Comparison of ENCODE assay signal across 10 cellular contexts in the genomic region with DNA sequence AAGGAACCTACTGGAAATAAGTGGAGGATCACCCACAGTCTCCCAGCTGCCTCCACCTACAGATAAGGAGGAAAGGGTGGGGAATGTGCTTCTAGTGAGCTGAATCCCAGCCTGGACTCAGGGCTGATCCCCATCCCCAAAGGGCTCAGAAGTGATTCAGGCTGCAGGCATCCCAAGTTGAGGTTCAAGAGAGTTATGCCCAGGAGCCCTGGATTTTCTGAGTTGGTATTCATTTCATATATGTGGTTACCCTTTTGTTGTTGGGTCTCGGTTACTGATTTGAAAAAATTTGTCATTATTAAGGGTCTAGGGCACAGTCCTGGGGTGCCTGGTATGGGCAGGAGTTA. TPM values are rescaled to one million over a fixed set of nuclear protein-coding genes. Genes with fewer than 3 reads are reported as not detected.
DNase-seq lines count a peak whose midpoint lies in the region; ATAC-seq, FAIRE-seq and TF ChIP-seq lines count a peak whose summit lies in the region.
"Had no signal": no experiment of that assay in that cellular context is flagged by ENCODE, and none has a peak within 500 bp of the region (broad histone marks: within the 10 kb centered on the region; RNA-seq: fewer than 3 reads in every experiment).

No MANE protein-coding gene starts in this region.

- TF ChIP-seq CTCF in heart left ventricle (IDR thresholded peaks at IDR 0.05) (no peak), adrenal gland (IDR thresholded peaks at IDR 0.05) (no peak), pancreas (IDR thresholded peaks at IDR 0.05) (no peak)

- H3K4me3 ChIP-seq in heart left ventricle (peak overlapping the region in 2 of 12 donors; percentile 18 to 33), adrenal gland (no peak overlapping the region), pancreas (no peak overlapping the region)

- DNase-seq in heart left ventricle (no peak), Right ventricle myocardium inferior (ENCODE audit: missing footprints) (no peak), adrenal gland (no peak), kidney glomerular epithelial cell (lab: John Stamatoyannopoulos, UW) (peak; percentile 45), NCI-H69 (lab: John Stamatoyannopoulos, UW) (no peak), NCI-H1048 (lab: John Stamatoyannopoulos, UW) (no peak), pancreas (no peak)
- DNase-seq: NCI-H146; stimulated activated CD4-positive, alpha-beta T cell treated with anti-CD3 and anti-CD28 coated beads, Interleukin-4, amount 100 ng/mL, for 4 hours had no signal

- peak overlapping the region; percentile 10 to 99 (median 76) for H3K27ac ChIP-seq in heart left ventricle
- peak overlapping the region in 3 of 5 donors; percentile 18 to 80 (median 69) for H3K27ac ChIP-seq in adrenal gland
- peak overlapping the region; percentile 82 for H3K27ac ChIP-seq in temporal lobe (ENCODE audit: low read depth, low read length)
- peak overlapping the region in 2 of 4 donors; percentile 37 to 58 for H3K27ac ChIP-seq in pancreas

- H3K4me1 ChIP-seq in heart left ventricle (peaks cover 7 to 95% (median 32%) of the 10 kb centered on the region in 12 donors), adrenal gland (replicated peaks in 1 of 2) (peaks cover 17 to 25% of the 10 kb centered on the region in 2 donors), pancreas (peaks cover 0 to 10% (median 4%) of the 10 kb centered on the region in 3 donors)

- H3K36me3 ChIP-seq in heart left ventricle (no peaks in the 10 kb centered on the region), adrenal gland (replicated peaks in 1 of 2) (no peaks in the 10 kb centered on the region), pancreas (no peaks in the 10 kb centered on the region)

- ATAC-seq in heart left ventricle (no peak), Right ventricle myocardium inferior (no peak), pancreas (no peak)

- H3K27me3 ChIP-seq in heart left ventricle, result no peaks in the 10 kb centered on the region
- H3K27me3 ChIP-seq in adrenal gland, result no peaks in the 10 kb centered on the region
- no peaks in the 10 kb centered on the region for H3K27me3 ChIP-seq in pancreas

- WGBS in heart left ventricle, 4 donors, result 0% methylated on average over 1 of the region's 1 CpG
- WGBS in adrenal gland, 4 donors, result 0 to 7% (median 2%) methylated on average over 1 of the region's 1 CpG
- WGBS in pancreas, 2 donors, result 0% methylated on average over 1 of the region's 1 CpG

- FAIRE-seq in pancreas (lab: Jason Lieb, UNC), result no peak

- intact Hi-C loops in heart left ventricle (cut with DNase I) (loop anchor here in 2 of 10 donors (2.0 to 5.0 kb wide), 2 partner anchors 31 to 34 kb away; partner anchors contain the start of gene SRGN (in 1 of the 2)), Right ventricle myocardium inferior (cut with DNase I) (loop anchor here (2.0 kb wide), 1 partner anchor 35 kb away; no protein-coding TSS in a partner anchor), adrenal gland (cut with DNase I) (no loop called here), pancreas (cut with DNase I) (no loop called here)

- no peak for TF ChIP-seq POLR2A in heart left ventricle (IDR thresholded peaks at IDR 0.05)
- no peak for TF ChIP-seq POLR2A in adrenal gland (IDR thresholded peaks at IDR 0.05)

- H3K9me3 ChIP-seq in heart left ventricle (no peaks in the 10 kb centered on the region), adrenal gland (replicated peaks in 1 of 3) (no peaks in the 10 kb centered on the region), pancreas (no peaks in the 10 kb centered on the region)

RNA-seq across cellular contexts. Expression of gene SRGN, which starts 30.0 kb away (rescaled TPM):
- total RNA-seq in heart left ventricle (100 to 1,000 TPM in 2 of 9 donors, 10 to 100 TPM in 7; 30.3 to 214 (median 54.7) TPM), Right ventricle myocardium inferior (50.2 TPM), adrenal gland (100 to 1,000 TPM in 5 of 8 donors, 10 to 100 TPM in 3; 43.4 to 156 (median 113) TPM), temporal lobe (16.2 TPM), pancreas (10 to 100 TPM in 3 of 6 donors, 1 to 10 TPM in 3; 4.1 to 40.0 (median 14.1) TPM)
- polyA plus RNA-seq in heart left ventricle (10 to 100 TPM; 28.8 to 95.6 TPM), adrenal gland (100 to 1,000 TPM in 1 of 3 donors, 10 to 100 TPM in 2; 31.6 to 125 (median 38.5) TPM), pancreas (10 to 100 TPM in 1 of 2 donors, 1 to 10 TPM in 1; 5.9 to 13.2 TPM)
